Comparison of ENCODE assay signal across 10 cellular contexts in the genomic region with DNA sequence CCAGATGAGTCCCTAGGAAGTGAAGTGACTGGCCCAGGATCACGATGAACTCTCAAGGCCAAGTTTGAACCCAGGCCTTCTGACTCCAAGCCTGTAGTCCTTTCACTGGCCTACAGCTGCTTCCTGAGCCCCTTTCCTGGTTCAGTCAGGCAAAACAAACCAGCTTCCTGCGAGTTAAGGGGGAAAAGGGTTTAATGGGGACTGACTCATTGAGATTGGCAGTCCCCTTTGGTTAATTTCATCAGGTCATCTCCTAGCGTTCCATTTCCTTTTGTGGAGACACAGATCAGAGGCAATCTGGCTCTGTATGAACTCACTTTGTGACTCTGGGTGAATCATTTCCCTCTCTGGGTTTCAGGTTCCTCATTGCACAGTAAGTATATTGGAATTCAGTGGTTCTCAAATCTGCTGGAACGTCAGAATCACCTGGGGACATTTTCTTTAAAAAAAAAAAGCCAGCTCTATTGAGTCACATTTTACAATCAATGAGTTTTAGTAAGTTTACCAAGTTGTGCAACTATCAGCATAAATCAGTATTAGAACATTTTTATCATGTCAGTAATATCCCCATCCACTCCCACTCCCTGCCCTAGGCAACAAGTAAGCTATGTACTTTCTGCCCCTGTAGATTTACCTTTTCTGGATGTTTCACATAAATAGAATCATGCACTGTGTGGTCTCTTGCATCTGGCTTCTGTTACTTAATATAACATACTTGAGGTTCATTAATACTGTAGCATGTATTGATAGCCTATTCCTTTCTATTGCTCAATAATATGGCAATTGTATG.
DNase-seq lines count a peak whose midpoint lies in the region; ATAC-seq, FAIRE-seq and TF ChIP-seq lines count a peak whose summit lies in the region.
"Had no signal": no experiment of that assay in that cellular context is flagged by ENCODE, and none has a peak within 500 bp of the region (broad histone marks: within the 10 kb centered on the region; RNA-seq: fewer than 3 reads in every experiment).

No MANE protein-coding gene starts in this region.

- H3K9me3 ChIP-seq in astrocyte (ENCODE audit: insufficient read depth, low read depth, low read length): no peaks in the 10 kb centered on the region
- H3K9me3 ChIP-seq in liver (ENCODE audit: control insufficient read depth in 4 of 4, low read length in 3 of 4): no peaks in the 10 kb centered on the region
- peaks cover 3% of the 10 kb centered on the region for H3K9me3 ChIP-seq in T-helper 17 cell (ENCODE audit: control insufficient read depth, low read length, poor library complexity, severe bottlenecking)

- FAIRE-seq in astrocyte (lab: Jason Lieb, UNC): peak; percentile 99

- H3K36me3 ChIP-seq in astrocyte (ENCODE audit: insufficient read depth, low read length) (no peaks in the 10 kb centered on the region), liver (ENCODE audit: control insufficient read depth in 4 of 4, insufficient read depth in 3 of 4, low read depth in 1 of 4, low read length in 3 of 4) (no peaks in the 10 kb centered on the region)

- H3K9ac ChIP-seq in astrocyte (ENCODE audit: low read length): peak overlapping the region; percentile 88
- no peak overlapping the region for H3K9ac ChIP-seq in liver (ENCODE audit: low read depth in 1 of 2, low read length in 2 of 2)

- H3K79me2 ChIP-seq in astrocyte (ENCODE audit: insufficient read depth, low read length): no peaks in the 10 kb centered on the region

- peak overlapping the region; percentile 97 for H3K27ac Mint-ChIP-seq in astrocyte (ENCODE audit: unreplicated experiment)
- H3K27ac Mint-ChIP-seq in T-helper 17 cell: no peak overlapping the region

- H3K27me3 ChIP-seq in astrocyte (ENCODE audit: insufficient read depth, low read length): no peaks in the 10 kb centered on the region
- no peaks in the 10 kb centered on the region for H3K27me3 ChIP-seq in liver (ENCODE audit: control insufficient read depth in 4 of 4, insufficient read depth in 4 of 4, low read length in 3 of 4)

- no peak overlapping the region for H3K4me3 Mint-ChIP-seq in astrocyte (ENCODE audit: unreplicated experiment)
- no peak overlapping the region for H3K4me3 Mint-ChIP-seq in T-helper 17 cell

- ATAC-seq in GM21526 (IDR thresholded peaks at IDR 0.05; ENCODE audit: low FRiP score, unreplicated experiment): no peak
- ATAC-seq in GM18858 (IDR thresholded peaks at IDR 0.05; ENCODE audit: unreplicated experiment): no peak
- no peak for ATAC-seq in T-helper 17 cell

- no peaks in the 10 kb centered on the region for H4K20me1 ChIP-seq in astrocyte (ENCODE audit: insufficient read depth, low read length)

- 27% methylated on average over 4 of the region's 4 CpGs for WGBS in liver

- H3K4me3 ChIP-seq in HFF-Myc (replicated peaks; ENCODE audit: low read depth, low read length) (no peak overlapping the region), astrocyte (ENCODE audit: insufficient read depth, low read depth, low read length) (peak overlapping the region; percentile 30), liver (ENCODE audit: low read depth in 1 of 3, low read length in 3 of 3) (no peak overlapping the region)

- no peak for TF ChIP-seq CTCF in HFF-Myc (IDR thresholded peaks at IDR 0.05; ENCODE audit: low read depth, low read length, missing control alignments)
- TF ChIP-seq CTCF in astrocyte (IDR thresholded peaks at IDR 0.05; ENCODE audit: insufficient read depth, low read depth, low read length): no peak
- no peak for TF ChIP-seq CTCF in liver (IDR thresholded peaks at IDR 0.05; ENCODE audit: low read depth, low read length, missing input control)

- H3K27ac ChIP-seq in astrocyte (ENCODE audit: low read depth, low read length) (peak overlapping the region; percentile 99), liver (ENCODE audit: low read depth in 1 of 2, low read length in 2 of 2) (peak overlapping the region; percentile 49 to 94)
- H3K27ac ChIP-seq: HL-60 had no signal

- peaks cover 23% of the 10 kb centered on the region for H3K4me1 Mint-ChIP-seq in astrocyte (ENCODE audit: low read depth, unreplicated experiment)
- H3K4me1 Mint-ChIP-seq in T-helper 17 cell: peaks cover 9% of the 10 kb centered on the region

- no peaks in the 10 kb centered on the region for H3K27me3 Mint-ChIP-seq in astrocyte (ENCODE audit: low read depth, unreplicated experiment)
- H3K27me3 Mint-ChIP-seq in T-helper 17 cell: peaks cover 17% of the 10 kb centered on the region

- H3K9me3 Mint-ChIP-seq in astrocyte (ENCODE audit: unreplicated experiment): no peaks in the 10 kb centered on the region

- peak overlapping the region; percentile 4 for H2AFZ ChIP-seq in astrocyte (ENCODE audit: low read depth, low read length)

- peak; percentile 99 for DNase-seq in A172 (ENCODE audit: low spot score)
- DNase-seq in HFF-Myc (ENCODE audit: extremely low read depth, low read depth): peak; percentile 99
- DNase-seq in astrocyte (ENCODE audit: low read depth): peak; percentile 100
- no peak for DNase-seq in activated effector memory CD4-positive, alpha-beta T cell treated with anti-CD3 and anti-CD28 coated beads, Interleukin-2, amount 50 U/mL, for 16 hours
- DNase-seq in T-helper 17 cell: no peak
- DNase-seq: activated CD4-positive, alpha-beta T cell treated with anti-CD3 and anti-CD28 coated beads, Interleukin-2, amount 50 U/mL, for 48 hours had no signal

- peaks cover 32% of the 10 kb centered on the region for H3K4me1 ChIP-seq in astrocyte (ENCODE audit: insufficient read depth, low read length)
- peaks cover 4 to 34% (median 15%) of the 10 kb centered on the region in 4 donors for H3K4me1 ChIP-seq in liver (ENCODE audit: control insufficient read depth in 4 of 4, insufficient read depth in 4 of 4, low read length in 3 of 4)

- peak overlapping the region; percentile 80 for H3K4me2 ChIP-seq in astrocyte (ENCODE audit: low read length)

- H3K36me3 Mint-ChIP-seq in astrocyte (ENCODE audit: low read depth, unreplicated experiment) (no peaks in the 10 kb centered on the region), T-helper 17 cell (ENCODE audit: low read depth) (no peaks in the 10 kb centered on the region)

- peak in 1 of 2 donors; percentile 4 for TF ChIP-seq RAD21 in liver (IDR thresholded peaks at IDR 0.05)

TF ChIP-seq in liver, 16 proteins besides CTCF, POLR2A, EP300 and RAD21:
- no peak for TF ChIP-seq EGR1 (IDR thresholded peaks at IDR 0.05; ENCODE audit: low read depth in 2 of 2)
- peak; percentile 39 for TF ChIP-seq SP1 (IDR thresholded peaks at IDR 0.05)
- TF ChIP-seq FOXA1 (IDR thresholded peaks at IDR 0.05): no peak
- TF ChIP-seq NR2F2 (IDR thresholded peaks at IDR 0.05): no peak
- TF ChIP-seq GABPA (IDR thresholded peaks at IDR 0.05 in 1 of 2, conservative IDR thresholded peaks at IDR 0.05 in 1 of 2): no peak
- TF ChIP-seq RXRA (IDR thresholded peaks at IDR 0.05): peak; percentile 5 to 9
- TF ChIP-seq, protein P1, sequence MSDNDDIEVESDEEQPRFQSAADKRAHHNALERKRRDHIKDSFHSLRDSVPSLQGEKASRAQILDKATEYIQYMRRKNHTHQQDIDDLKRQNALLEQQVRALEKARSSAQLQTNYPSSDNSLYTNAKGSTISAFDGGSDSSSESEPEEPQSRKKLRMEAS (IDR thresholded peaks at IDR 0.05): no peak
- TF ChIP-seq, protein P2, sequence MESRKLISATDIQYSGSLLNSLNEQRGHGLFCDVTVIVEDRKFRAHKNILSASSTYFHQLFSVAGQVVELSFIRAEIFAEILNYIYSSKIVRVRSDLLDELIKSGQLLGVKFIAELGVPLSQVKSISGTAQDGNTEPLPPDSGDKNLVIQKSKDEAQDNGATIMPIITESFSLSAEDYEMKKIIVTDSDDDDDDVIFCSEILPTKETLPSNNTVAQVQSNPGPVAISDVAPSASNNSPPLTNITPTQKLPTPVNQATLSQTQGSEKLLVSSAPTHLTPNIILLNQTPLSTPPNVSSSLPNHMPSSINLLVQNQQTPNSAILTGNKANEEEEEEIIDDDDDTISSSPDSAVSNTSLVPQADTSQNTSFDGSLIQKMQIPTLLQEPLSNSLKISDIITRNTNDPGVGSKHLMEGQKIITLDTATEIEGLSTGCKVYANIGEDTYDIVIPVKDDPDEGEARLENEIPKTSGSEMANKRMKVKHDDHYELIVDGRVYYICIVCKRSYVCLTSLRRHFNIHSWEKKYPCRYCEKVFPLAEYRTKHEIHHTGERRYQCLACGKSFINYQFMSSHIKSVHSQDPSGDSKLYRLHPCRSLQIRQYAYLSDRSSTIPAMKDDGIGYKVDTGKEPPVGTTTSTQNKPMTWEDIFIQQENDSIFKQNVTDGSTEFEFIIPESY (IDR thresholded peaks at IDR 0.05): no peak
- peak in 1 of 2 donors; percentile 54 for TF ChIP-seq JUND (IDR thresholded peaks at IDR 0.05)
- TF ChIP-seq HNF4A (conservative IDR thresholded peaks at IDR 0.05): peak in 1 of 2 donors; percentile 14
- no peak for TF ChIP-seq HNF4G (IDR thresholded peaks at IDR 0.05)
- TF ChIP-seq, protein P3, sequence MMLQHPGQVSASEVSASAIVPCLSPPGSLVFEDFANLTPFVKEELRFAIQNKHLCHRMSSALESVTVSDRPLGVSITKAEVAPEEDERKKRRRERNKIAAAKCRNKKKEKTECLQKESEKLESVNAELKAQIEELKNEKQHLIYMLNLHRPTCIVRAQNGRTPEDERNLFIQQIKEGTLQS (IDR thresholded peaks at IDR 0.05): no peak

Comparison
In these comparisons a context has a peak if more than half of its experiments do, and no peak if none do; other contexts are left out.
1. DNase-seq: peak in A172 (single experiment), HFF-Myc (single experiment) and astrocyte (single experiment); none in activated effector memory CD4-positive, alpha-beta T cell treated with anti-CD3 and anti-CD28 coated beads, Interleukin-2, amount 50 U/mL, for 16 hours (single experiment) and T-helper 17 cell (0 of 3).